Comparison of ENCODE assay signal across 5 cellular contexts in genomic region chr7:134569962-134570361, GRCh38. TPM values are rescaled to one million over a fixed set of nuclear protein-coding genes. Genes with fewer than 3 reads are reported as not detected.
"Had no signal": no experiment of that assay in that cellular context is flagged by ENCODE, and none has a peak within 500 bp of the region (broad histone marks: within the 10 kb centered on the region; RNA-seq: fewer than 3 reads in every experiment).

No MANE protein-coding gene starts in this region.

RNA-seq across cellular contexts. Expression of gene AKR1B15, which starts 21.1 kb away (rescaled TPM):
- total RNA-seq: HT-29, HT1080, IMR-90 had no signal
- polyA plus RNA-seq: HepG2, IgD-negative memory B cell, IMR-90 had no signal

RNA-seq across cellular contexts. Expression of gene AKR1B10, which starts 42.6 kb away (rescaled TPM):
- polyA plus RNA-seq: IgD-negative memory B cell had no signal
